Comparison of ENCODE assay signal across 8 cellular contexts in genomic region chr6:13711726-13712484, GRCh38. TPM values are rescaled to one million over a fixed set of nuclear protein-coding genes. Genes with fewer than 3 reads are reported as not detected.
DNase-seq lines count a peak whose midpoint lies in the region; ATAC-seq and TF ChIP-seq lines count a peak whose summit lies in the region.

Gene RANBP9 (minus strand): TSS chr6:13711835. CDS start chr6:13711505, 330 bp downstream.

- H4K12ac ChIP-seq in trophoblast cell (ENCODE audit: low read depth, low read length) = peak within 1 kb of the TSS; percentile 83

- H3K9me3 ChIP-seq in trophoblast cell (ENCODE audit: insufficient read depth, low read depth, low read length) (peaks cover 7% of the 10 kb centered on the region), tibial nerve (no peaks in the 10 kb centered on the region)

- DNase-seq in GM12864 (ENCODE audit: low read depth) = no peak
- peak; percentile 88 for DNase-seq in NCI-H1105 (lab: John Stamatoyannopoulos, UW)
- DNase-seq in SW 1271 (lab: John Stamatoyannopoulos, UW) = peak; percentile 88
- peak; percentile 71 for DNase-seq in activated naive CD8-positive, alpha-beta T cell treated with anti-CD3 and anti-CD28 coated beads, Interleukin-2, amount 50 U/mL, for 16 hours (ENCODE audit: low read depth, low spot score)
- peak; percentile 91 for DNase-seq in Right ventricle myocardium superior
- peak; percentile 81 to 92 for DNase-seq in trophoblast cell
- DNase-seq in tibial nerve (ENCODE audit: low spot score in 2 of 2) = peak; percentile 63 to 73

- H3K79me1 ChIP-seq in trophoblast cell (ENCODE audit: low read length) = peaks cover 13% of the 10 kb centered on the region

- no peak for TF ChIP-seq CTCF in GM12864 (IDR thresholded peaks at IDR 0.05; ENCODE audit: low read depth, low read length, missing control alignments)
- peak in 1 of 5 experiments; percentile 24 for TF ChIP-seq CTCF in tibial nerve (IDR thresholded peaks at IDR 0.05)

- peak within 1 kb of the TSS; percentile 62 for H2AFZ ChIP-seq in trophoblast cell (ENCODE audit: insufficient read depth, low read length, poor library complexity)

- intact Hi-C loops in Right ventricle myocardium superior (cut with DNase I) = loop anchor here (5.0 kb wide), 1 partner anchor 95 kb away; the partner anchor contains the start of gene NOL7

- H3K79me2 ChIP-seq in trophoblast cell (ENCODE audit: control insufficient read depth, insufficient read depth, low read length, poor library complexity) = peaks cover 17% of the 10 kb centered on the region

- peak within 1 kb of the TSS; percentile 98 for H3K18ac ChIP-seq in trophoblast cell (ENCODE audit: low read length)

- peak within 1 kb of the TSS; percentile 91 for H4K8ac ChIP-seq in trophoblast cell (ENCODE audit: low read depth, low read length)

- H3K36me3 ChIP-seq in trophoblast cell (ENCODE audit: control insufficient read depth in 1 of 2, insufficient read depth in 2 of 2, low read length in 2 of 2) (no peaks in the 10 kb centered on the region), tibial nerve (no peaks in the 10 kb centered on the region)

- no peaks in the 10 kb centered on the region for H3K27me3 ChIP-seq in trophoblast cell (ENCODE audit: insufficient read depth, low read length)
- H3K27me3 ChIP-seq in tibial nerve = no peaks in the 10 kb centered on the region

- no CpG with 5 or more reads among the region's 102 CpGs for WGBS in trophoblast cell (ENCODE audit: extremely low coverage, insufficient coverage, insufficient read length)
- 0% methylated on average over 14 to 46 of the region's 102 CpGs for WGBS in tibial nerve, 2 donors

- peak; percentile 72 for ATAC-seq in HG02623 (IDR thresholded peaks at IDR 0.05; ENCODE audit: unreplicated experiment)
- ATAC-seq in Right ventricle myocardium superior (ENCODE audit: poor library complexity) = peak; percentile 94

- peak within 1 kb of the TSS; percentile 95 for H4K91ac ChIP-seq in trophoblast cell (ENCODE audit: low read depth, low read length)

- peaks cover 2 to 3% of the 10 kb centered on the region in 2 experiments for H3K4me1 ChIP-seq in trophoblast cell (ENCODE audit: control insufficient read depth in 1 of 2, insufficient read depth in 2 of 2, low read length in 2 of 2)
- peaks cover 0 to 28% (median 20%) of the 10 kb centered on the region in 4 donors for H3K4me1 ChIP-seq in tibial nerve

- H3K4me3 ChIP-seq in GM12864 (ENCODE audit: low read depth, low read length) = peak within 1 kb of the TSS; percentile 92
- peak within 1 kb of the TSS; percentile 87 for H3K4me3 ChIP-seq in trophoblast cell (ENCODE audit: low read depth, low read length)
- H3K4me3 ChIP-seq in tibial nerve = peak within 1 kb of the TSS; percentile 64 to 94 (median 86)

- peak in 1 of 2 donors; percentile 79 for TF ChIP-seq POLR2A in tibial nerve (IDR thresholded peaks at IDR 0.05)

- H2BK5ac ChIP-seq in trophoblast cell (ENCODE audit: low read depth, low read length, poor library complexity) = peak within 1 kb of the TSS; percentile 82

- peak within 1 kb of the TSS; percentile 97 for H3K27ac ChIP-seq in trophoblast cell (ENCODE audit: low read depth, low read length)
- H3K27ac ChIP-seq in tibial nerve = peak within 1 kb of the TSS; percentile 89 to 98 (median 96)

- peak within 1 kb of the TSS; percentile 49 for H2AK5ac ChIP-seq in trophoblast cell (ENCODE audit: low read length)

- peak within 1 kb of the TSS; percentile 93 for H3K4me2 ChIP-seq in trophoblast cell (ENCODE audit: low read length)

- H3K23ac ChIP-seq in trophoblast cell (ENCODE audit: low read length) = no peak within 1 kb of the TSS

- H3K4ac ChIP-seq in trophoblast cell (ENCODE audit: low read depth, low read length) = peak within 1 kb of the TSS; percentile 80

- no peak within 1 kb of the TSS for H2BK12ac ChIP-seq in trophoblast cell (ENCODE audit: low read length)

- H2BK120ac ChIP-seq in trophoblast cell (ENCODE audit: insufficient read depth, low read length, poor library complexity) = peak within 1 kb of the TSS; percentile 86

- H3K9ac ChIP-seq in trophoblast cell (ENCODE audit: low read length) = peak within 1 kb of the TSS; percentile 98

- H3K14ac ChIP-seq in trophoblast cell (ENCODE audit: low read length) = peak within 1 kb of the TSS; percentile 98

- TF ChIP-seq EP300 in tibial nerve (IDR thresholded peaks at IDR 0.05) = peak in 1 of 2 donors; percentile 90

RNA-seq across cellular contexts. Expression of gene RANBP9, which starts in this region (rescaled TPM):
- total RNA-seq in Right ventricle myocardium superior = 29.9 TPM
- 37.3 TPM in 2 replicates for polyA plus RNA-seq in trophoblast cell (2013)
- 10 to 100 TPM; 28.5 to 38.4 (median 37.7) TPM for total RNA-seq in tibial nerve
